1 cellular context compared by ENCODE assay signal in the genomic region with DNA sequence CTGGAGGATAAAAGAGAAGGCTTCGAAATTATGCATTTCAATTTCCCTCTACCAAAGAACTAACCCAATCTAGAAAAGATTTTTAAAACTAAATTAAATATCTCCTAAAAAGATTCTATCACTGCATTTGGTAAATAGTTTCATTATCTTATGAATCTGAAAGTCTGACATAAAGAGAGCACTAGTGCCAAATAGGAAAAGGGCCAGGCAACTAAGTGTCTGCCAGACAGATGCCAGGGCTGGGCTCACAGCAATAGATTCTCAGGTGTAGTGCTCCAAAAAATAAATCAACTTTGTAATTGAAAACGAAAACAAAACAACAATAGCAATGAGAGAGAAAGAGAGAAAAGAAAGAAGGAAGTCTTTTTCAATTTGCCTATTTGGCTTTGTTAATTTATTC.
TF ChIP-seq lines count a peak whose summit lies in the region.

No MANE protein-coding gene starts in this region.

TF ChIP-seq in SK-N-SH, 30 proteins besides CTCF, POLR2A, EP300 and RAD21 (continued from another document):
- TF ChIP-seq FOXM1 (IDR thresholded peaks at IDR 0.05; ENCODE audit: low read depth) (no peak), GABPA (IDR thresholded peaks at IDR 0.05; ENCODE audit: low read depth) (no peak), SIN3A (IDR thresholded peaks at IDR 0.05; ENCODE audit: borderline replicate concordance, low read depth, low read length) (no peak), POLR2AphosphoS5 (IDR thresholded peaks at IDR 0.05; ENCODE audit: low read depth, low read length) (no peak), SMC3 (IDR thresholded peaks at IDR 0.05; ENCODE audit: low read depth, low read length) (no peak), EZH2phosphoT487 (IDR thresholded peaks at IDR 0.05; ENCODE audit: borderline replicate concordance, low read depth) (no peak), NRF1 (IDR thresholded peaks at IDR 0.05; ENCODE audit: low read depth, low read length) (no peak), FOSL2 (IDR thresholded peaks at IDR 0.05; ENCODE audit: borderline replicate concordance, low read depth) (no peak), TCF12 (IDR thresholded peaks at IDR 0.05) (peak; percentile 68), NFIC (IDR thresholded peaks at IDR 0.05; ENCODE audit: borderline replicate concordance) (peak; percentile 75; the same call in 1 of the 2 replicates), RCOR1 (IDR thresholded peaks at IDR 0.05; ENCODE audit: low read length) (no peak)
- TF ChIP-seq, protein P1, sequence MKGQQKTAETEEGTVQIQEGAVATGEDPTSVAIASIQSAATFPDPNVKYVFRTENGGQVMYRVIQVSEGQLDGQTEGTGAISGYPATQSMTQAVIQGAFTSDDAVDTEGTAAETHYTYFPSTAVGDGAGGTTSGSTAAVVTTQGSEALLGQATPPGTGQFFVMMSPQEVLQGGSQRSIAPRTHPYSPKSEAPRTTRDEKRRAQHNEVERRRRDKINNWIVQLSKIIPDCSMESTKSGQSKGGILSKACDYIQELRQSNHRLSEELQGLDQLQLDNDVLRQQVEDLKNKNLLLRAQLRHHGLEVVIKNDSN (IDR thresholded peaks at IDR 0.05; ENCODE audit: borderline replicate concordance, low read depth): no peak
- TF ChIP-seq, protein P2, sequence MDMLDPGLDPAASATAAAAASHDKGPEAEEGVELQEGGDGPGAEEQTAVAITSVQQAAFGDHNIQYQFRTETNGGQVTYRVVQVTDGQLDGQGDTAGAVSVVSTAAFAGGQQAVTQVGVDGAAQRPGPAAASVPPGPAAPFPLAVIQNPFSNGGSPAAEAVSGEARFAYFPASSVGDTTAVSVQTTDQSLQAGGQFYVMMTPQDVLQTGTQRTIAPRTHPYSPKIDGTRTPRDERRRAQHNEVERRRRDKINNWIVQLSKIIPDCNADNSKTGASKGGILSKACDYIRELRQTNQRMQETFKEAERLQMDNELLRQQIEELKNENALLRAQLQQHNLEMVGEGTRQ (IDR thresholded peaks at IDR 0.05; ENCODE audit: borderline replicate concordance, low read depth, low read length): no peak
- TF ChIP-seq, protein P3, sequence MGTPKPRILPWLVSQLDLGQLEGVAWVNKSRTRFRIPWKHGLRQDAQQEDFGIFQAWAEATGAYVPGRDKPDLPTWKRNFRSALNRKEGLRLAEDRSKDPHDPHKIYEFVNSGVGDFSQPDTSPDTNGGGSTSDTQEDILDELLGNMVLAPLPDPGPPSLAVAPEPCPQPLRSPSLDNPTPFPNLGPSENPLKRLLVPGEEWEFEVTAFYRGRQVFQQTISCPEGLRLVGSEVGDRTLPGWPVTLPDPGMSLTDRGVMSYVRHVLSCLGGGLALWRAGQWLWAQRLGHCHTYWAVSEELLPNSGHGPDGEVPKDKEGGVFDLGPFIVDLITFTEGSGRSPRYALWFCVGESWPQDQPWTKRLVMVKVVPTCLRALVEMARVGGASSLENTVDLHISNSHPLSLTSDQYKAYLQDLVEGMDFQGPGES (IDR thresholded peaks at IDR 0.05; ENCODE audit: low read depth, low read length): no peak
- TF ChIP-seq, protein P4, sequence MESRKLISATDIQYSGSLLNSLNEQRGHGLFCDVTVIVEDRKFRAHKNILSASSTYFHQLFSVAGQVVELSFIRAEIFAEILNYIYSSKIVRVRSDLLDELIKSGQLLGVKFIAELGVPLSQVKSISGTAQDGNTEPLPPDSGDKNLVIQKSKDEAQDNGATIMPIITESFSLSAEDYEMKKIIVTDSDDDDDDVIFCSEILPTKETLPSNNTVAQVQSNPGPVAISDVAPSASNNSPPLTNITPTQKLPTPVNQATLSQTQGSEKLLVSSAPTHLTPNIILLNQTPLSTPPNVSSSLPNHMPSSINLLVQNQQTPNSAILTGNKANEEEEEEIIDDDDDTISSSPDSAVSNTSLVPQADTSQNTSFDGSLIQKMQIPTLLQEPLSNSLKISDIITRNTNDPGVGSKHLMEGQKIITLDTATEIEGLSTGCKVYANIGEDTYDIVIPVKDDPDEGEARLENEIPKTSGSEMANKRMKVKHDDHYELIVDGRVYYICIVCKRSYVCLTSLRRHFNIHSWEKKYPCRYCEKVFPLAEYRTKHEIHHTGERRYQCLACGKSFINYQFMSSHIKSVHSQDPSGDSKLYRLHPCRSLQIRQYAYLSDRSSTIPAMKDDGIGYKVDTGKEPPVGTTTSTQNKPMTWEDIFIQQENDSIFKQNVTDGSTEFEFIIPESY (IDR thresholded peaks at IDR 0.05; ENCODE audit: borderline replicate concordance, low read depth): no peak
- TF ChIP-seq, protein P5, sequence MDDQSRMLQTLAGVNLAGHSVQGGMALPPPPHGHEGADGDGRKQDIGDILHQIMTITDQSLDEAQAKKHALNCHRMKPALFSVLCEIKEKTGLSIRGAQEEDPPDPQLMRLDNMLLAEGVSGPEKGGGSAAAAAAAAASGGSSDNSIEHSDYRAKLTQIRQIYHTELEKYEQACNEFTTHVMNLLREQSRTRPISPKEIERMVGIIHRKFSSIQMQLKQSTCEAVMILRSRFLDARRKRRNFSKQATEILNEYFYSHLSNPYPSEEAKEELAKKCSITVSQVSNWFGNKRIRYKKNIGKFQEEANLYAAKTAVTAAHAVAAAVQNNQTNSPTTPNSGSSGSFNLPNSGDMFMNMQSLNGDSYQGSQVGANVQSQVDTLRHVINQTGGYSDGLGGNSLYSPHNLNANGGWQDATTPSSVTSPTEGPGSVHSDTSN (IDR thresholded peaks at IDR 0.05): peak; percentile 57
